In the genomic region with DNA sequence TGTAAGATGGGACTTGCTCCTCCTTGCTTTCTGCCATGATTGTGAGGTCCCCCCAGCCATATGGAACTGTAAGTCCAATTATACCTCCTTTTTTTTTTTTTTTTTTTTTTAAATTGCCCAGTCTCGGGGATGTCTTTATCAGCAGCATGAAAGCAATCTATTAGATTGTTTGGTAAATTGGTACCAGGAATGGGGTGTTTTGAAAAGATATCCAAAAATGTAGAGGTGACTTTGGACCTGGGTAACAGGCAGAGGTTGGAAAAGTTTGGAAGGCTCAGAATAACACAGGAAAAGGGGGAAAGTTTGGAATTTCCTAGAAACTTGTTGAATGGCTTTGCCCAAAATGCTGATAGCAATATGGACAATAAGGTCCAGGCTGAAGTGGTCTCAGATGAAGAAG, we compare ENCODE assay signal across 7 cellular contexts.
"Had no signal": no experiment of that assay in that cellular context is flagged by ENCODE, and none has a peak within 500 bp of the region (broad histone marks: within the 10 kb centered on the region; RNA-seq: fewer than 3 reads in every experiment).

No MANE protein-coding gene starts in this region.

- H3K36me3 Mint-ChIP-seq: IgD-negative memory B cell had no signal

- FAIRE-seq: HepG2 had no signal

- DNase-seq: IMR-90, KBM-7, KG1 had no signal

- H3K4me2 ChIP-seq: KMS-11 had no signal

- H3K27ac Mint-ChIP-seq: IgD-negative memory B cell had no signal

- H3K27ac ChIP-seq: HL-60, KMS-11 had no signal

- ATAC-seq: HepG2 had no signal

- H3K9ac ChIP-seq: KMS-11 had no signal
